In genomic region chr14:21192447-21192822, GRCh38 we compare ENCODE assay signal across 9 cellular contexts. TPM values are rescaled to one million over a fixed set of nuclear protein-coding genes. Genes with fewer than 3 reads are reported as not detected.
A peak's percentile ranks its signal among the peaks of the same experiment; 100 is the strongest.
DNase-seq lines count a peak whose midpoint lies in the region; ATAC-seq, FAIRE-seq and TF ChIP-seq lines count a peak whose summit lies in the region.
"Had no signal": no experiment of that assay in that cellular context is flagged by ENCODE, and none has a peak within 500 bp of the region (broad histone marks: within the 10 kb centered on the region; RNA-seq: fewer than 3 reads in every experiment).

No MANE protein-coding gene starts in this region.

- H3K27ac ChIP-seq in subcutaneous abdominal adipose tissue (ENCODE audit: low read depth, low read length) = no peak overlapping the region

- H3K4me3 Mint-ChIP-seq in activated T-cell treated with anti-CD3 and anti-CD28 coated beads, Interleukin-2, amount 50 U/mL, for 72 hours = peak overlapping the region; percentile 81 to 83
- H3K4me3 Mint-ChIP-seq in activated CD4-positive, alpha-beta memory T cell treated with anti-CD3 and anti-CD28 coated beads, Interleukin-2, amount 10 ng/mL, durations not matched to agents 7 days and 5 days = peak overlapping the region; percentile 41

- no peak for DNase-seq in activated T-cell treated with anti-CD3 and anti-CD28 coated beads, Interleukin-2, amount 50 U/mL, for 72 hours
- no peak for DNase-seq in activated T-cell treated with anti-CD3 and anti-CD28 coated beads, Interleukin-2, amount 50 U/mL, for 1 hour
- DNase-seq in activated CD4-positive, alpha-beta memory T cell treated with anti-CD3 and anti-CD28 coated beads, Interleukin-2, amount 10 ng/mL, durations not matched to agents 7 days and 5 days = no peak
- DNase-seq in NCI-H226 (no peak), D721Med (ENCODE audit: insufficient read length, low spot score) (no peak), HUDEP-2 (lab: John Stamatoyannopoulos, UW; ENCODE audit: unreplicated experiment in 76 of 76) (no peak)
- DNase-seq: GOT3 had no signal

- peaks cover 0 to 11% (median 10%) of the 10 kb centered on the region in 5 donors for H3K4me1 ChIP-seq in subcutaneous abdominal adipose tissue (ENCODE audit: control insufficient read depth in 5 of 5, insufficient read depth in 5 of 5, low read length in 5 of 5)

- FAIRE-seq in D721Med (lab: Jason Lieb, UNC) = no peak

- no peak overlapping the region for H3K9ac ChIP-seq in subcutaneous abdominal adipose tissue (ENCODE audit: low read length in 5 of 5)

- ATAC-seq in activated T-cell treated with anti-CD3 and anti-CD28 coated beads, Interleukin-2, amount 50 U/mL, for 72 hours (replicated peaks in 1 of 2) = peak; percentile 7 to 25

- H3K27ac Mint-ChIP-seq in activated T-cell treated with anti-CD3 and anti-CD28 coated beads, Interleukin-2, amount 50 U/mL, for 72 hours = no peak overlapping the region
- no peak overlapping the region for H3K27ac Mint-ChIP-seq in activated CD4-positive, alpha-beta memory T cell treated with anti-CD3 and anti-CD28 coated beads, Interleukin-2, amount 10 ng/mL, durations not matched to agents 7 days and 5 days

- peak overlapping the region; percentile 25; the same call in 1 of the 2 replicates for H3K4me3 ChIP-seq in iPS-18c (ENCODE audit: insufficient read depth, low read depth, low read length)
- H3K4me3 ChIP-seq in subcutaneous abdominal adipose tissue (ENCODE audit: low read depth in 1 of 5, low read length in 5 of 5) = peak overlapping the region; percentile 33 to 82 (median 63)

- H3K27me3 ChIP-seq in subcutaneous abdominal adipose tissue (ENCODE audit: control insufficient read depth in 5 of 5, insufficient read depth in 4 of 5, low read length in 5 of 5) = no peaks in the 10 kb centered on the region

- POLR2A ChIA-PET in activated CD4-positive, alpha-beta memory T cell treated with anti-CD3 and anti-CD28 coated beads, Interleukin-2, amount 10 ng/mL, durations not matched to agents 7 days and 5 days (lab: Charles Lee) = interaction anchor here (0.7 to 1.6 kb wide), 4 partner anchors 11 to 116 kb away, joined by 3 to 5 read pairs (median 4); no protein-coding TSS in a partner anchor

- H3K36me3 Mint-ChIP-seq in activated T-cell treated with anti-CD3 and anti-CD28 coated beads, Interleukin-2, amount 50 U/mL, for 72 hours (ENCODE audit: insufficient read depth in 2 of 2) = no peaks in the 10 kb centered on the region
- H3K36me3 Mint-ChIP-seq in activated CD4-positive, alpha-beta memory T cell treated with anti-CD3 and anti-CD28 coated beads, Interleukin-2, amount 10 ng/mL, durations not matched to agents 7 days and 5 days (ENCODE audit: low read depth) = no peaks in the 10 kb centered on the region

- peaks cover 15% of the 10 kb centered on the region for H3K4me1 Mint-ChIP-seq in activated T-cell treated with anti-CD3 and anti-CD28 coated beads, Interleukin-2, amount 50 U/mL, for 72 hours (ENCODE audit: low read depth)
- peaks cover 12% of the 10 kb centered on the region for H3K4me1 Mint-ChIP-seq in activated CD4-positive, alpha-beta memory T cell treated with anti-CD3 and anti-CD28 coated beads, Interleukin-2, amount 10 ng/mL, durations not matched to agents 7 days and 5 days

- H3K9me3 Mint-ChIP-seq in activated T-cell treated with anti-CD3 and anti-CD28 coated beads, Interleukin-2, amount 50 U/mL, for 72 hours = no peaks in the 10 kb centered on the region
- H3K9me3 Mint-ChIP-seq in activated CD4-positive, alpha-beta memory T cell treated with anti-CD3 and anti-CD28 coated beads, Interleukin-2, amount 10 ng/mL, durations not matched to agents 7 days and 5 days = no peaks in the 10 kb centered on the region

- no peak for TF ChIP-seq CTCF in D721Med (IDR thresholded peaks at IDR 0.05; ENCODE audit: insufficient read depth, missing control alignments)

- H3K27me3 Mint-ChIP-seq in activated T-cell treated with anti-CD3 and anti-CD28 coated beads, Interleukin-2, amount 50 U/mL, for 72 hours (ENCODE audit: low read depth) = peaks cover 9% of the 10 kb centered on the region
- H3K27me3 Mint-ChIP-seq in activated CD4-positive, alpha-beta memory T cell treated with anti-CD3 and anti-CD28 coated beads, Interleukin-2, amount 10 ng/mL, durations not matched to agents 7 days and 5 days = peaks cover 18% of the 10 kb centered on the region

- H3K36me3 ChIP-seq in subcutaneous abdominal adipose tissue (ENCODE audit: control insufficient read depth in 5 of 5, insufficient read depth in 5 of 5, low read length in 5 of 5) = no peaks in the 10 kb centered on the region

- H3K9me3 ChIP-seq in iPS-18c (ENCODE audit: control insufficient read depth, insufficient read depth, low read length) = peaks cover under 1% of the 10 kb centered on the region
- peaks cover 0 to 2% (median 0%) of the 10 kb centered on the region in 5 donors for H3K9me3 ChIP-seq in subcutaneous abdominal adipose tissue (ENCODE audit: control insufficient read depth in 5 of 5, low read length in 5 of 5)

- CTCF ChIA-PET in activated CD4-positive, alpha-beta memory T cell treated with anti-CD3 and anti-CD28 coated beads, Interleukin-2, amount 10 ng/mL, durations not matched to agents 7 days and 5 days (lab: Charles Lee) = no interaction called here

RNA-seq across cellular contexts. Expression of gene OR5AU1, which starts 36.6 kb away (rescaled TPM):
- total RNA-seq in activated T-cell treated with anti-CD3 and anti-CD28 coated beads, Interleukin-2, amount 50 U/mL, for 72 hours = not detected
- total RNA-seq in activated CD4-positive, alpha-beta memory T cell treated with anti-CD3 and anti-CD28 coated beads, Interleukin-2, amount 10 ng/mL, durations not matched to agents 7 days and 5 days = not detected
